In genomic region chr1:203346755-203347102, GRCh38 we compare ENCODE assay signal across 1 cellular context.
TF ChIP-seq lines count a peak whose summit lies in the region.

No MANE protein-coding gene starts in this region.

TF ChIP-seq in HepG2, 621 proteins besides CTCF, POLR2A, EP300 and RAD21:
- no peak for TF ChIP-seq ZKSCAN8 (CRISPR knock-in tag; IDR thresholded peaks at IDR 0.05; ENCODE audit: borderline replicate concordance)
- TF ChIP-seq MNT (IDR thresholded peaks at IDR 0.05): peak; percentile 89
